17 cellular contexts compared by ENCODE assay signal in genomic region chr5:150606476-150606875, GRCh38. TPM values are rescaled to one million over a fixed set of nuclear protein-coding genes. Genes with fewer than 3 reads are reported as not detected.
DNase-seq lines count a peak whose midpoint lies in the region; ATAC-seq, FAIRE-seq and TF ChIP-seq lines count a peak whose summit lies in the region.
"Had no signal": no experiment of that assay in that cellular context is flagged by ENCODE, and none has a peak within 500 bp of the region (broad histone marks: within the 10 kb centered on the region; RNA-seq: fewer than 3 reads in every experiment).

No MANE protein-coding gene starts in this region.

- peak overlapping the region; percentile 13 for H3K18ac ChIP-seq in neuronal stem cell (ENCODE audit: low read length)

- no peak overlapping the region for H3K4me3 ChIP-seq in ascending aorta
- no peak overlapping the region for H3K4me3 ChIP-seq in heart right ventricle
- no peak overlapping the region for H3K4me3 ChIP-seq in neuronal stem cell (ENCODE audit: low read length in 2 of 2)
- no peak overlapping the region for H3K4me3 ChIP-seq in aorta (ENCODE audit: low read length in 2 of 2)

- no peak for TF ChIP-seq CTCF in ascending aorta (IDR thresholded peaks at IDR 0.05)
- TF ChIP-seq CTCF in heart right ventricle (IDR thresholded peaks at IDR 0.05), result no peak
- TF ChIP-seq CTCF in foreskin keratinocyte (conservative IDR thresholded peaks at IDR 0.05), result no peak

- no peak overlapping the region for H2BK12ac ChIP-seq in neuronal stem cell (ENCODE audit: low read length)

- H2BK120ac ChIP-seq in neuronal stem cell (ENCODE audit: low read depth, low read length), result no peak overlapping the region

- H2BK5ac ChIP-seq in neuronal stem cell (ENCODE audit: low read length), result no peak overlapping the region

- intact Hi-C loops in ascending aorta (cut with DNase I) (no loop called here), heart right ventricle (cut with DNase I) (no loop called here), aorta (cut with DNase I) (no loop called here)

- no peaks in the 10 kb centered on the region for H3K9me3 ChIP-seq in ascending aorta
- no peaks in the 10 kb centered on the region for H3K9me3 ChIP-seq in heart right ventricle
- no peaks in the 10 kb centered on the region for H3K9me3 ChIP-seq in neuronal stem cell (replicated peaks in 1 of 2; ENCODE audit: control insufficient read depth in 2 of 2, insufficient read depth in 1 of 2, low read depth in 1 of 2, low read length in 2 of 2)
- no peaks in the 10 kb centered on the region for H3K9me3 ChIP-seq in aorta (ENCODE audit: control insufficient read depth, low read length)

- no peak for FAIRE-seq in GM12892 (lab: Jason Lieb, UNC)
- FAIRE-seq: RCC 7860 had no signal

- no peak overlapping the region for H3K9ac ChIP-seq in neuronal stem cell (ENCODE audit: low read depth, low read length, poor library complexity)

- H3K27ac ChIP-seq in ascending aorta (peak overlapping the region; percentile 92 to 96), heart right ventricle (peak overlapping the region in 6 of 10 donors; percentile 30 to 88 (median 55)), neuronal stem cell (replicated peaks; ENCODE audit: low read length) (no peak overlapping the region), aorta (ENCODE audit: low read depth in 1 of 2, low read length in 2 of 2) (peak overlapping the region in 1 of 2 donors; percentile 86), foreskin keratinocyte (no peak overlapping the region)

- H3K79me1 ChIP-seq in neuronal stem cell (ENCODE audit: low read depth, low read length), result no peaks in the 10 kb centered on the region

- H3K14ac ChIP-seq in neuronal stem cell (ENCODE audit: low read length), result peak overlapping the region; percentile 11

- no peak overlapping the region for H2BK15ac ChIP-seq in neuronal stem cell (ENCODE audit: low read length)

- no peak for TF ChIP-seq POLR2A in GM12892 (IDR thresholded peaks at IDR 0.05; ENCODE audit: low read depth, low read length)

- no peak overlapping the region for H2AK5ac ChIP-seq in neuronal stem cell (ENCODE audit: low read depth, low read length)

- H2AFZ ChIP-seq in neuronal stem cell (ENCODE audit: low read length), result no peak overlapping the region

- H3K27me3 ChIP-seq in ascending aorta (no peaks in the 10 kb centered on the region), heart right ventricle (no peaks in the 10 kb centered on the region), neuronal stem cell (ENCODE audit: control insufficient read depth in 3 of 3, insufficient read depth in 3 of 3, low read depth in 1 of 3, low read length in 3 of 3) (peaks cover 0 to 4% (median 0%) of the 10 kb centered on the region in 3 experiments), aorta (ENCODE audit: control insufficient read depth in 1 of 2, insufficient read depth in 2 of 2, low read length in 1 of 2) (no peaks in the 10 kb centered on the region), foreskin keratinocyte (no peaks in the 10 kb centered on the region)

- DNase-seq in ascending aorta (ENCODE audit: low spot score in 2 of 2) (no peak), heart right ventricle (no peak), neuronal stem cell (ENCODE audit: low spot score) (no peak), aorta (peak; percentile 30 to 52), GM12892 (ENCODE audit: insufficient read length) (no peak), foreskin keratinocyte (no peak)
- DNase-seq: CD4-positive, alpha-beta T cell; EL; H9; NCI-H1105 treated with DMSO at 0.1 percent for 48 hours; NCI-H1694 treated with DMSO at 0.1 percent for 48 hours; NCI-H2107; NCI-H2227 treated with DMSO at 0.1 percent for 48 hours; NCI-H524; SHP77 treated with DMSO at 0.1 percent for 48 hours had no signal

- H3K36me3 ChIP-seq in ascending aorta, result no peaks in the 10 kb centered on the region
- no peaks in the 10 kb centered on the region for H3K36me3 ChIP-seq in heart right ventricle
- no peaks in the 10 kb centered on the region for H3K36me3 ChIP-seq in neuronal stem cell (replicated peaks in 1 of 2; ENCODE audit: control insufficient read depth in 2 of 2, insufficient read depth in 2 of 2, low read length in 2 of 2)
- H3K36me3 ChIP-seq in aorta (ENCODE audit: control insufficient read depth in 1 of 2, insufficient read depth in 2 of 2, low read length in 1 of 2), result no peaks in the 10 kb centered on the region

- ATAC-seq in heart right ventricle (no peak), aorta (ENCODE audit: low FRiP score) (no peak), foreskin keratinocyte (no peak), HG02642 (IDR thresholded peaks at IDR 0.05; ENCODE audit: poor library complexity, unreplicated experiment) (no peak)

- 78 to 83% methylated on average over 9 of the region's 9 CpGs for WGBS in heart right ventricle, 2 donors
- no CpG with 5 or more reads among the region's 9 CpGs for WGBS in neuronal stem cell (ENCODE audit: extremely low coverage in 2 of 2, insufficient read length in 2 of 2, insufficient replicate concordance in 1 of 2), 2 donors
- WGBS in aorta, 2 donors, result 24 to 34% methylated on average over 8 to 9 of the region's 9 CpGs

- H4K8ac ChIP-seq in neuronal stem cell (ENCODE audit: low read depth, low read length), result no peak overlapping the region

- H3K23ac ChIP-seq in neuronal stem cell (ENCODE audit: low read depth, low read length, poor library complexity), result no peak overlapping the region

- no peak overlapping the region for H3K4ac ChIP-seq in neuronal stem cell (ENCODE audit: low read length)

- H4K91ac ChIP-seq in neuronal stem cell (ENCODE audit: low read depth, low read length, poor library complexity), result no peak overlapping the region

- no peak overlapping the region for H3K4me2 ChIP-seq in neuronal stem cell (ENCODE audit: insufficient read depth, low read length, poor library complexity, severe bottlenecking)

- peaks cover 32 to 73% of the 10 kb centered on the region in 2 donors for H3K4me1 ChIP-seq in ascending aorta
- H3K4me1 ChIP-seq in heart right ventricle, result peaks cover 26 to 90% (median 68%) of the 10 kb centered on the region in 9 donors
- peaks cover 0 to 12% of the 10 kb centered on the region in 2 donors for H3K4me1 ChIP-seq in neuronal stem cell (ENCODE audit: control insufficient read depth in 2 of 2, insufficient read depth in 1 of 2, low read depth in 1 of 2, low read length in 2 of 2)
- peaks cover 0 to 4% of the 10 kb centered on the region in 2 donors for H3K4me1 ChIP-seq in aorta (ENCODE audit: control insufficient read depth in 1 of 2, insufficient read depth in 2 of 2, low read length in 2 of 2)
- H3K4me1 ChIP-seq in foreskin keratinocyte, result no peaks in the 10 kb centered on the region

RNA-seq across cellular contexts. Expression of gene SYNPO, which starts 34.0 kb away (rescaled TPM):
- 128 TPM for total RNA-seq in ascending aorta
- total RNA-seq in heart right ventricle, result 100 to 1,000 TPM; 589 to 777 (median 703) TPM
- polyA plus RNA-seq in heart right ventricle, result 100 to 1,000 TPM; 129 to 344 TPM
- polyA plus RNA-seq in neuronal stem cell (2013, experiment 1 of 2), result 3.8 TPM
- 3.2 TPM for polyA plus RNA-seq in neuronal stem cell (2013, experiment 2 of 2)
- 100 to 1,000 TPM; 327 to 478 TPM for total RNA-seq in aorta
- 100 to 1,000 TPM; 228 to 486 TPM for polyA plus RNA-seq in aorta
- polyA plus RNA-seq in GM12892 (2012; ENCODE audit: missing spikeins), result 18.8 TPM
- total RNA-seq in foreskin keratinocyte, result 8.8 and 10.1 TPM in 2 replicates
- polyA plus RNA-seq in foreskin keratinocyte, result 6.9 and 7.0 TPM in 2 replicates

RNA-seq across cellular contexts. Expression of gene MYOZ3, which starts 54.6 kb away (rescaled TPM):
- total RNA-seq in ascending aorta (1.1 TPM), heart right ventricle (10 to 100 TPM in 2 of 10 donors, 1 to 10 TPM in 8; 4.5 to 12.2 (median 6.0) TPM), aorta (10 to 100 TPM in 1 of 2 donors, 1 to 10 TPM in 1; 2.5 to 14.1 TPM), foreskin keratinocyte (0.34 and 0.53 TPM in 2 replicates)
- polyA plus RNA-seq in heart right ventricle (1 to 10 TPM in 1 of 2 donors, under 1 TPM in 1; 0.91 to 4.1 TPM), aorta (1 to 10 TPM; 2.0 to 2.8 TPM), foreskin keratinocyte (0.33 and 0.35 TPM in 2 replicates)
- 0.57 TPM for polyA plus RNA-seq in neuronal stem cell (2013, experiment 1 of 2)
- 0.47 TPM for polyA plus RNA-seq in neuronal stem cell (2013, experiment 2 of 2)
- 0.38 TPM for polyA plus RNA-seq in GM12892 (2012; ENCODE audit: missing spikeins)
- total RNA-seq: CD4-positive, alpha-beta T cell had no signal

Comparison
In these comparisons a context has a peak if more than half of its experiments do, and no peak if none do; other contexts are left out.
1. DNase-seq: peak in aorta (2 of 2); none in ascending aorta (0 of 2), heart right ventricle (0 of 2), neuronal stem cell (single experiment), GM12892 (single experiment) and foreskin keratinocyte (0 of 2).
2. H3K27ac ChIP-seq: peak in ascending aorta (2 of 2) and heart right ventricle (6 of 10); none in neuronal stem cell (single experiment) and foreskin keratinocyte (single experiment).
3. RNA of gene SYNPO, which starts 34.0 kb away (total RNA-seq): 589 to 777 TPM in heart right ventricle, 327 to 478 TPM in aorta and 128 TPM in ascending aorta (single experiment); 8.8 to 10.1 TPM in foreskin keratinocyte; every median in the first group is over 10 times any median in the second.